25 cellular contexts compared by ENCODE assay signal in genomic region chr3:36132214-36132613, GRCh38.
A peak's percentile ranks its signal among the peaks of the same experiment; 100 is the strongest.
DNase-seq lines count a peak whose midpoint lies in the region; TF ChIP-seq lines count a peak whose summit lies in the region.
"Had no signal": no experiment of that assay in that cellular context is flagged by ENCODE, and none has a peak within 500 bp of the region (broad histone marks: within the 10 kb centered on the region; RNA-seq: fewer than 3 reads in every experiment).

No MANE protein-coding gene starts in this region.

- DNase-seq in GM23248 (peak; percentile 5), OCI-LY7 (ENCODE audit: low spot score) (no peak), epithelial cell of proximal tubule (ENCODE audit: low read depth) (no peak), osteocyte (ENCODE audit: extremely low spot score, unreplicated experiment) (no peak), immature natural killer cell (no peak), CD14-positive monocyte (ENCODE audit: low spot score) (no peak)
- DNase-seq in activated CD4-positive, alpha-beta T cell treated with anti-CD3 and anti-CD28 coated beads, Interleukin-2, amount 50 U/mL, for 48 hours: no peak
- DNase-seq: activated CD4-positive, alpha-beta T cell treated with anti-CD3 and anti-CD28 coated beads, Interleukin-2, amount 10 ng/mL, durations not matched to agents 7 days and 5 days; activated CD8-positive, alpha-beta memory T cell treated with anti-CD3 and anti-CD28 coated beads, Interleukin-2, amount 50 U/mL, for 4 hours; activated gamma-delta T cell; adrenal gland; caudate nucleus; GF-D8; left ventricle myocardium inferior; NCI-H1694; NCI-H69; OCI-M1; SHP77; small intestine; stimulated activated CD4-positive, alpha-beta T cell treated with anti-CD3 and anti-CD28 coated beads, Interleukin-4, amount 100 ng/mL, for 1 hour; stimulated activated naive CD8-positive, alpha-beta T cell treated with anti-CD3 and anti-CD28 coated beads, Interleukin-15, Interleukin-2, amounts not matched to agents 100 U/mL and 50 U/mL, for 24 hours; thyroid gland had no signal

- H3K4me1 Mint-ChIP-seq in osteocyte (ENCODE audit: unreplicated experiment) (no peaks in the 10 kb centered on the region), immature natural killer cell (no peaks in the 10 kb centered on the region), CD14-positive monocyte (no peaks in the 10 kb centered on the region)
- H3K4me1 Mint-ChIP-seq: activated CD4-positive, alpha-beta T cell treated with anti-CD3 and anti-CD28 coated beads, Interleukin-2, amount 10 ng/mL, durations not matched to agents 7 days and 5 days; IgD-negative memory B cell had no signal

- H3K9me3 ChIP-seq in GM23248 (ENCODE audit: low read depth): no peaks in the 10 kb centered on the region
- no peaks in the 10 kb centered on the region for H3K9me3 ChIP-seq in OCI-LY7 (ENCODE audit: low read length)
- H3K9me3 ChIP-seq: adrenal gland, thyroid gland had no signal

- CTCF ChIA-PET in OCI-LY7 (lab: Charles Lee; ENCODE audit: unreplicated experiment): no interaction called here

- intact Hi-C loops in OCI-LY7 (cut with micrococcal nuclease; ENCODE audit: unreplicated experiment): no loop called here
- intact Hi-C loops in CD14-positive monocyte (cut with micrococcal nuclease): no loop called here

- POLR2A ChIA-PET in OCI-LY7 (lab: Charles Lee): no interaction called here

- H3K79me2 ChIP-seq in GM23248 (ENCODE audit: insufficient read depth) (no peaks in the 10 kb centered on the region), OCI-LY7 (ENCODE audit: insufficient read depth, low read depth, low read length) (no peaks in the 10 kb centered on the region; the same call in 1 of the 2 replicates)

- H3K4me2 ChIP-seq in GM23248 (ENCODE audit: unreplicated experiment): no peak overlapping the region
- H3K4me2 ChIP-seq in OCI-LY7 (ENCODE audit: low read length): no peak overlapping the region
- H3K4me2 ChIP-seq: BLaER1 had no signal

- in situ Hi-C loops in GM23248 (cut with MboI): loop anchor here (25.0 kb wide), 1 partner anchor 405 kb away; no protein-coding TSS in a partner anchor

- H3K9ac ChIP-seq in GM23248: no peak overlapping the region
- H3K9ac ChIP-seq: BLaER1 had no signal

- no peaks in the 10 kb centered on the region for H3K27me3 Mint-ChIP-seq in osteocyte (ENCODE audit: unreplicated experiment)
- H3K27me3 Mint-ChIP-seq in immature natural killer cell (ENCODE audit: low read depth in 3 of 3): no peaks in the 10 kb centered on the region
- H3K27me3 Mint-ChIP-seq in CD14-positive monocyte (ENCODE audit: low read depth in 3 of 3): no peaks in the 10 kb centered on the region
- H3K27me3 Mint-ChIP-seq: activated CD4-positive, alpha-beta T cell treated with anti-CD3 and anti-CD28 coated beads, Interleukin-2, amount 10 ng/mL, durations not matched to agents 7 days and 5 days; IgD-negative memory B cell had no signal

- H3K27ac Mint-ChIP-seq in osteocyte (ENCODE audit: unreplicated experiment): no peak overlapping the region
- H3K27ac Mint-ChIP-seq in immature natural killer cell: no peak overlapping the region
- H3K27ac Mint-ChIP-seq in CD14-positive monocyte: no peak overlapping the region
- H3K27ac Mint-ChIP-seq: activated CD4-positive, alpha-beta T cell treated with anti-CD3 and anti-CD28 coated beads, Interleukin-2, amount 10 ng/mL, durations not matched to agents 7 days and 5 days; IgD-negative memory B cell had no signal

- H4K20me1 ChIP-seq in GM23248 (ENCODE audit: insufficient read depth) (no peaks in the 10 kb centered on the region), OCI-LY7 (ENCODE audit: insufficient read depth, low read length) (no peaks in the 10 kb centered on the region)
- H4K20me1 ChIP-seq: BLaER1 had no signal

- no peak overlapping the region for H2AFZ ChIP-seq in GM23248
- no peak overlapping the region for H2AFZ ChIP-seq in OCI-LY7 (ENCODE audit: low read length)

- H3K36me3 Mint-ChIP-seq in osteocyte (ENCODE audit: unreplicated experiment): no peaks in the 10 kb centered on the region
- no peaks in the 10 kb centered on the region for H3K36me3 Mint-ChIP-seq in immature natural killer cell
- no peaks in the 10 kb centered on the region for H3K36me3 Mint-ChIP-seq in CD14-positive monocyte
- H3K36me3 Mint-ChIP-seq: IgD-negative memory B cell had no signal

- H3K9me2 ChIP-seq in GM23248 (ENCODE audit: insufficient read depth): no peaks in the 10 kb centered on the region
- no peaks in the 10 kb centered on the region for H3K9me2 ChIP-seq in OCI-LY7 (ENCODE audit: insufficient read depth, low read length)

- BruUV-seq in OCI-LY7 (replicated peaks; lab: Mats Ljungman, UMichigan): no TSS peak

- no peaks in the 10 kb centered on the region for H3K9me3 Mint-ChIP-seq in osteocyte (ENCODE audit: unreplicated experiment)
- H3K9me3 Mint-ChIP-seq in immature natural killer cell: peaks cover 0 to 26% (median 4%) of the 10 kb centered on the region in 6 donors
- H3K9me3 Mint-ChIP-seq in CD14-positive monocyte: peaks cover 2 to 10% (median 5%) of the 10 kb centered on the region in 7 donors
- H3K9me3 Mint-ChIP-seq: activated CD4-positive, alpha-beta T cell treated with anti-CD3 and anti-CD28 coated beads, Interleukin-2, amount 10 ng/mL, durations not matched to agents 7 days and 5 days had no signal

- H3K4me3 Mint-ChIP-seq in osteocyte (ENCODE audit: unreplicated experiment): no peak overlapping the region
- H3K4me3 Mint-ChIP-seq in immature natural killer cell: no peak overlapping the region
- H3K4me3 Mint-ChIP-seq in CD14-positive monocyte: no peak overlapping the region
- H3K4me3 Mint-ChIP-seq: activated CD4-positive, alpha-beta T cell treated with anti-CD3 and anti-CD28 coated beads, Interleukin-2, amount 10 ng/mL, durations not matched to agents 7 days and 5 days had no signal

- no peaks in the 10 kb centered on the region for H3K4me1 ChIP-seq in GM23248 (ENCODE audit: insufficient read depth)
- H3K4me1 ChIP-seq in OCI-LY7 (ENCODE audit: insufficient read depth, low read length, poor library complexity, severe bottlenecking): no peaks in the 10 kb centered on the region
- H3K4me1 ChIP-seq: adrenal gland, BLaER1, left ventricle myocardium inferior, thyroid gland had no signal

- 60 to 68% methylated on average over 2 of the region's 2 CpGs for WGBS in GM23248 (ENCODE audit: low coverage in 1 of 2, low lambda C conversion rate in 2 of 2, missing lambda C conversion rate in 2 of 2), 2 experiments

- H3K4me3 ChIP-seq in GM23248 (no peak overlapping the region), OCI-LY7 (ENCODE audit: low read depth, low read length, poor library complexity, severe bottlenecking) (no peak overlapping the region), epithelial cell of proximal tubule (ENCODE audit: low read depth, low read length) (no peak overlapping the region)
- H3K4me3 ChIP-seq: adrenal gland, BLaER1, GM12878, left ventricle myocardium inferior, thyroid gland had no signal

- no peak overlapping the region for H3K27ac ChIP-seq in GM23248
- no peak overlapping the region for H3K27ac ChIP-seq in OCI-LY7 (ENCODE audit: low read depth, low read length, poor library complexity, severe bottlenecking)
- H3K27ac ChIP-seq: adrenal gland, BLaER1, left ventricle myocardium inferior, thyroid gland had no signal

- no peaks in the 10 kb centered on the region for H3K27me3 ChIP-seq in GM23248 (replicated peaks; ENCODE audit: insufficient read depth)
- H3K27me3 ChIP-seq: adrenal gland, BLaER1, thyroid gland had no signal

- H3K36me3 ChIP-seq in GM23248 (ENCODE audit: low read depth) (no peaks in the 10 kb centered on the region), OCI-LY7 (ENCODE audit: insufficient read depth, low read length) (no peaks in the 10 kb centered on the region)
- H3K36me3 ChIP-seq: adrenal gland, BLaER1, left ventricle myocardium inferior, thyroid gland had no signal

- no peaks in the 10 kb centered on the region for H3F3A ChIP-seq in GM23248 (ENCODE audit: insufficient read depth)

- TF ChIP-seq CTCF in OCI-LY7 (conservative IDR thresholded peaks at IDR 0.05; ENCODE audit: low read length) (peak; percentile 31; the same call in 1 of the 2 replicates), epithelial cell of proximal tubule (conservative IDR thresholded peaks at IDR 0.05; ENCODE audit: low read depth, low read length) (peak; percentile 46), osteocyte (IDR thresholded peaks at IDR 0.05) (peak; percentile 13), CD14-positive monocyte (IDR thresholded peaks at IDR 0.05) (no peak)
